4 cellular contexts compared by ENCODE assay signal in the genomic region with DNA sequence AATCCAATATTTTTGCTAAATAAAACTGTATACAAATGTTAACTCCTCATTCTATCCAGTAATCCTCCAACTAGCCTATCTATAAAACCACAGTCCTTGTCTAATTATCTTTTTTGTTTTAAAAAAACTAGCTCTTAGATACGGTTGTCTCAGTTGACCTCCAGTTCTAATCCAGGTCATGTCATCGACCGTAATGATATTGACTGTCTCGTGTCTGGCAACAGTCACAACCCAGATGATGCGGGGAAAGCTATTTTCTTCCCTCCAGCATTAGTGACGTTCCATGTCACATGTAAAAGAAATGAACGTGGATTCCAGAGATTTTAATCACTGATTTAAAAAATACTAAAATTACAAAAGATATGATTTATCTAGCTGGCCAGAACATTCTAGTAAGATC. TPM values are rescaled to one million over a fixed set of nuclear protein-coding genes. Genes with fewer than 3 reads are reported as not detected.
"Had no signal": no experiment of that assay in that cellular context is flagged by ENCODE, and none has a peak within 500 bp of the region (broad histone marks: within the 10 kb centered on the region; RNA-seq: fewer than 3 reads in every experiment).

No MANE protein-coding gene starts in this region.

- H3K4me3 ChIP-seq: GM23338 had no signal

- ATAC-seq: GM23338 had no signal

- H3K4me1 Mint-ChIP-seq: GM23338, H9, IgD-negative memory B cell had no signal

- DNase-seq: H9, HCEC 1CT had no signal

- H3K27ac Mint-ChIP-seq: GM23338, H9 had no signal

- H3K4me3 Mint-ChIP-seq: GM23338, H9, IgD-negative memory B cell had no signal

- H3K9me3 Mint-ChIP-seq: GM23338, H9, IgD-negative memory B cell had no signal

RNA-seq across cellular contexts. Expression of gene NHSL1, which starts 59.7 kb away (rescaled TPM):
- polyA plus RNA-seq: IgD-negative memory B cell had no signal
